ENCODE assay signal across 1 cellular context in the genomic region with DNA sequence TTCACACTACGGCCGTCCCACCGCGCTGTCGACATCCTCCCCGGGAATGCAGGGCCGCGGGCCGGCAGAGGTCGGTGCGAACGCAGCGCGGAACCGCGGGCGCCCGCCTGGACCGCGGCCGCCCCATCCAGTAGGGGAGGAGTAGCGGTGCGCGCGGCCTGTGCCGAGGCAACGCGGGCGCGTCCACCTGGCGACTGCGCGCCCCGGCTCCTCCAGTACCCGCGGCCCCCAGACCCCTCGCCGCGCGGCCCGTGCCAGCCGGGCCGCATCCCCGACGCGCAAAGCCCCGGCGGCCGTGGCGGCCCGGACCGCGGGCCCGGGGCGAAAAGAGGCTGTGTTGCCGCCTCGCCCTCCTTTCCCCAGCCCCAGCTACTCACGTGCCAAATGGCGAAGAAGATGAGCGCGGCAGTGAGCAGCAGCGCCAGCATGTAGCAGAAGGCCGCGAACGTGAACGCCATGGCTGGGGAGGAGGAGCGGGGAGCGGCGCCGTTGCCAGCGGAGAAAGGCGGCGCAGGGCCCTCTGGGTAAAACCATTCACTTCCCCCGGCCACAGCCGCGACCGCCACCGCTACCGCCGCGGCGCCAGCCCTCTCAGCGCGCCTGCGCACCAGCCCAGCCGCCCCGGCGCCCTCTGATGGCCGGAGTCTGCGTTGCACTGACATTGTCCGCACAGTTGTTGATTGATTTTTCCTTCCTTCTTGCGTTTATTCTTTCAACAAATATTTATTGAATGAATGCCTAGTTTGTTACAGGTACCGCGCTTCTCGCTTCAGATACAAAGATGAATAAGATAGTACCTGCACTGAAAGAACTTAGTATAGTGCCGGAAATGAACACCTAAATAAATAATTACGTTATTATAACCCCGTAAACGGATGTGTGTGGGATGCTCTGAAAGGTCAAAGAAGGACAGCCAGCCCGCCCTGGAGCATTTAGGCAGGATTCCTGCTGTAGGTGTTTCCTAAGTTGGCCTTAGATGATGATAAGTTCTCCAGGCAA.
A peak's percentile ranks its signal among the peaks of the same experiment; 100 is the strongest.
TF ChIP-seq lines count a peak whose summit lies in the region.

A gene (minus strand): TSS at position 505 of the 999 bp plus-strand sequence. CDS start 47 bp downstream, at position 458.

TF ChIP-seq in HEK293, 187 proteins besides CTCF, POLR2A, EP300 and RAD21 (continued from another document):
- TF ChIP-seq, protein P1, sequence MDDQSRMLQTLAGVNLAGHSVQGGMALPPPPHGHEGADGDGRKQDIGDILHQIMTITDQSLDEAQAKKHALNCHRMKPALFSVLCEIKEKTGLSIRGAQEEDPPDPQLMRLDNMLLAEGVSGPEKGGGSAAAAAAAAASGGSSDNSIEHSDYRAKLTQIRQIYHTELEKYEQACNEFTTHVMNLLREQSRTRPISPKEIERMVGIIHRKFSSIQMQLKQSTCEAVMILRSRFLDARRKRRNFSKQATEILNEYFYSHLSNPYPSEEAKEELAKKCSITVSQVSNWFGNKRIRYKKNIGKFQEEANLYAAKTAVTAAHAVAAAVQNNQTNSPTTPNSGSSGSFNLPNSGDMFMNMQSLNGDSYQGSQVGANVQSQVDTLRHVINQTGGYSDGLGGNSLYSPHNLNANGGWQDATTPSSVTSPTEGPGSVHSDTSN (CRISPR knock-in tag; IDR thresholded peaks at IDR 0.05): peak; percentile 72; the same call in 1 of the 2 replicates
- TF ChIP-seq, protein P2, sequence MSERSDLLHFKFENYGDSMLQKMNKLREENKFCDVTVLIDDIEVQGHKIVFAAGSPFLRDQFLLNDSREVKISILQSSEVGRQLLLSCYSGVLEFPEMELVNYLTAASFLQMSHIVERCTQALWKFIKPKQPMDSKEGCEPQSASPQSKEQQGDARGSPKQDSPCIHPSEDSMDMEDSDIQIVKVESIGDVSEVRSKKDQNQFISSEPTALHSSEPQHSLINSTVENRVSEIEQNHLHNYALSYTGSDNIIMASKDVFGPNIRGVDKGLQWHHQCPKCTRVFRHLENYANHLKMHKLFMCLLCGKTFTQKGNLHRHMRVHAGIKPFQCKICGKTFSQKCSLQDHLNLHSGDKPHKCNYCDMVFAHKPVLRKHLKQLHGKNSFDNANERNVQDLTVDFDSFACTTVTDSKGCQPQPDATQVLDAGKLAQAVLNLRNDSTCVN (tag by site-specific recombination; optimal IDR thresholded peaks at IDR 0.05): peak; percentile 82
- TF ChIP-seq, protein P3, sequence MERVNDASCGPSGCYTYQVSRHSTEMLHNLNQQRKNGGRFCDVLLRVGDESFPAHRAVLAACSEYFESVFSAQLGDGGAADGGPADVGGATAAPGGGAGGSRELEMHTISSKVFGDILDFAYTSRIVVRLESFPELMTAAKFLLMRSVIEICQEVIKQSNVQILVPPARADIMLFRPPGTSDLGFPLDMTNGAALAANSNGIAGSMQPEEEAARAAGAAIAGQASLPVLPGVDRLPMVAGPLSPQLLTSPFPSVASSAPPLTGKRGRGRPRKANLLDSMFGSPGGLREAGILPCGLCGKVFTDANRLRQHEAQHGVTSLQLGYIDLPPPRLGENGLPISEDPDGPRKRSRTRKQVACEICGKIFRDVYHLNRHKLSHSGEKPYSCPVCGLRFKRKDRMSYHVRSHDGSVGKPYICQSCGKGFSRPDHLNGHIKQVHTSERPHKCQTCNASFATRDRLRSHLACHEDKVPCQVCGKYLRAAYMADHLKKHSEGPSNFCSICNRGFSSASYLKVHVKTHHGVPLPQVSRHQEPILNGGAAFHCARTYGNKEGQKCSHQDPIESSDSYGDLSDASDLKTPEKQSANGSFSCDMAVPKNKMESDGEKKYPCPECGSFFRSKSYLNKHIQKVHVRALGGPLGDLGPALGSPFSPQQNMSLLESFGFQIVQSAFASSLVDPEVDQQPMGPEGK (tag by site-specific recombination; IDR thresholded peaks at IDR 0.05): peak; percentile 70
- TF ChIP-seq ZNF324 (tag by site-specific recombination; IDR thresholded peaks at IDR 0.05) (no peak), KLF1 (tag by site-specific recombination; IDR thresholded peaks at IDR 0.05) (peak; percentile 72), ZNF596 (tag by site-specific recombination; IDR thresholded peaks at IDR 0.05) (peak; percentile 27; the same call in 1 of the 2 replicates), YY1 (tag by site-specific recombination; IDR thresholded peaks at IDR 0.05) (peak; percentile 83), ZNF561 (tag by site-specific recombination; IDR thresholded peaks at IDR 0.05; ENCODE audit: borderline replicate concordance) (peak; percentile 63; the same call in 1 of the 2 replicates), ZNF514 (tag by site-specific recombination; IDR thresholded peaks at IDR 0.05) (no peak), ZNF776 (tag by site-specific recombination; IDR thresholded peaks at IDR 0.05; ENCODE audit: borderline replicate concordance) (no peak), WT1 (tag by site-specific recombination; IDR thresholded peaks at IDR 0.05) (no peak), SP3 (tag by site-specific recombination; IDR thresholded peaks at IDR 0.05) (0 out of 2 replicates have a peak, but pooled peaks have one; percentile 24), ZSCAN30 (tag by site-specific recombination; IDR thresholded peaks at IDR 0.05) (peak; percentile 96), ZNF366 (tag by site-specific recombination; conservative IDR thresholded peaks at IDR 0.05) (peak; percentile 84), ZNF529 (tag by site-specific recombination; IDR thresholded peaks at IDR 0.05; ENCODE audit: insufficient replicate concordance) (no peak), ZNF610 (tag by site-specific recombination; IDR thresholded peaks at IDR 0.05; ENCODE audit: borderline replicate concordance) (peak; percentile 76; the same call in 1 of the 2 replicates), MZF1 (tag by site-specific recombination; IDR thresholded peaks at IDR 0.05; ENCODE audit: borderline replicate concordance) (peak; percentile 54; the same call in 1 of the 2 replicates), ZNF660 (tag by site-specific recombination; IDR thresholded peaks at IDR 0.05) (peak; percentile 46; the same call in 1 of the 2 replicates), ZXDB (tag by site-specific recombination; IDR thresholded peaks at IDR 0.05) (peak; percentile 33; the same call in 1 of the 2 replicates), PRDM1 (tag by site-specific recombination; IDR thresholded peaks at IDR 0.05) (peak; percentile 66), KLF10 (tag by site-specific recombination; IDR thresholded peaks at IDR 0.05) (0 out of 2 replicates have a peak, but pooled peaks have one; percentile 7), ZNF600 (tag by site-specific recombination; IDR thresholded peaks at IDR 0.05) (peak; percentile 50; the same call in 1 of the 2 replicates), ZNF791 (tag by site-specific recombination; IDR thresholded peaks at IDR 0.05) (no peak), ZNF654 (tag by site-specific recombination; IDR thresholded peaks at IDR 0.05; ENCODE audit: low read depth) (no peak), EGR2 (tag by site-specific recombination; IDR thresholded peaks at IDR 0.05; ENCODE audit: low read depth) (peak; percentile 26; the same call in 1 of the 2 replicates), ZFHX2 (tag by site-specific recombination; conservative IDR thresholded peaks at IDR 0.05) (peak; percentile 55), ZNF76 (tag by site-specific recombination; IDR thresholded peaks at IDR 0.05; ENCODE audit: borderline replicate concordance, low read depth) (peak; percentile 89), ZNF341 (tag by site-specific recombination; IDR thresholded peaks at IDR 0.05; ENCODE audit: low read depth) (peak; percentile 57; the same call in 1 of the 2 replicates)
- TF ChIP-seq, protein P4, sequence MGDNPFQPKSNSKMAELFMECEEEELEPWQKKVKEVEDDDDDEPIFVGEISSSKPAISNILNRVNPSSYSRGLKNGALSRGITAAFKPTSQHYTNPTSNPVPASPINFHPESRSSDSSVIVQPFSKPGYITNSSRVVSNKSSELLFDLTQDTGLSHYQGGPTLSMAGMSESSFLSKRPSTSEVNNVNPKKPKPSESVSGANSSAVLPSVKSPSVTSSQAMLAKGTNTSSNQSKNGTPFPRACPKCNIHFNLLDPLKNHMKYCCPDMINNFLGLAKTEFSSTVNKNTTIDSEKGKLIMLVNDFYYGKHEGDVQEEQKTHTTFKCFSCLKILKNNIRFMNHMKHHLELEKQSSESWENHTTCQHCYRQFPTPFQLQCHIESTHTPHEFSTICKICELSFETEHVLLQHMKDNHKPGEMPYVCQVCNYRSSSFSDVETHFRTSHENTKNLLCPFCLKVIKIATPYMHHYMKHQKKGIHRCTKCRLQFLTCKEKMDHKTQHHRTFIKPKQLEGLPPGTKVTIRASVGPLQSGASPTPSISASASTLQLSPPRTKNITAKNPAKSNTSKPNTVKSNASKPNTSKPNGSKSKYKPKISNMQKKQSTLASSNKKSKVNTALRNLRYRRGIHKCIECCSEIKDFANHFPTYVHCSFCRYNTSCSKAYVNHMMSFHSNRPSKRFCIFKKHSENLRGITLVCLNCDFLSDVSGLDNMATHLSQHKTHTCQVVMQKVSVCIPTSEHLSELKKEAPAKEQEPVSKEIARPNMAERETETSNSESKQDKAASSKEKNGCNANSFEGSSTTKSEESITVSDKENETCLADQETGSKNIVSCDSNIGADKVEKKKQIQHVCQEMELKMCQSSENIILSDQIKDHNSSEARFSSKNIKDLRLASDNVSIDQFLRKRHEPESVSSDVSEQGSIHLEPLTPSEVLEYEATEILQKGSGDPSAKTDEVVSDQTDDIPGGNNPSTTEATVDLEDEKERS (tag by site-specific recombination; IDR thresholded peaks at IDR 0.05): no peak
